ENCODE assay signal across 11 cellular contexts in genomic region chr15:41944313-41944940, GRCh38. TPM values are rescaled to one million over a fixed set of nuclear protein-coding genes. Genes with fewer than 3 reads are reported as not detected.
DNase-seq lines count a peak whose midpoint lies in the region; TF ChIP-seq lines count a peak whose summit lies in the region.
"Had no signal": no experiment of that assay in that cellular context is flagged by ENCODE, and none has a peak within 500 bp of the region (broad histone marks: within the 10 kb centered on the region; RNA-seq: fewer than 3 reads in every experiment).

No MANE protein-coding gene starts in this region.

- H3K9me3 Mint-ChIP-seq in endothelial cell (ENCODE audit: unreplicated experiment) (no peaks in the 10 kb centered on the region), mesothelial cell of epicardium (no peaks in the 10 kb centered on the region)

- H3K4me1 Mint-ChIP-seq in endothelial cell (ENCODE audit: unreplicated experiment) (peaks cover 48% of the 10 kb centered on the region), mesothelial cell of epicardium (peaks cover 56% of the 10 kb centered on the region)
- H3K4me1 Mint-ChIP-seq: B cell had no signal

- TF ChIP-seq CTCF in endothelial cell (IDR thresholded peaks at IDR 0.05; ENCODE audit: unreplicated experiment) (no peak), mesothelial cell of epicardium (IDR thresholded peaks at IDR 0.05; ENCODE audit: unreplicated experiment) (no peak)

- H3K4me3 ChIP-seq in MG63: no peak overlapping the region

- no peaks in the 10 kb centered on the region for H3K9me3 ChIP-seq in MG63

- peaks cover 63% of the 10 kb centered on the region for H3K36me3 ChIP-seq in MG63

- H3K27me3 Mint-ChIP-seq in endothelial cell (ENCODE audit: unreplicated experiment): peaks cover 14% of the 10 kb centered on the region
- H3K27me3 Mint-ChIP-seq in mesothelial cell of epicardium (ENCODE audit: low read depth): no peaks in the 10 kb centered on the region
- H3K27me3 Mint-ChIP-seq: B cell had no signal

- H3K27ac Mint-ChIP-seq in endothelial cell (ENCODE audit: unreplicated experiment): peak overlapping the region; percentile 89
- H3K27ac Mint-ChIP-seq in mesothelial cell of epicardium: peak overlapping the region; percentile 97
- H3K27ac Mint-ChIP-seq: B cell had no signal

- no peaks in the 10 kb centered on the region for H3K27me3 ChIP-seq in MG63

- H3K4me3 Mint-ChIP-seq in endothelial cell (ENCODE audit: unreplicated experiment) (peak overlapping the region; percentile 42), mesothelial cell of epicardium (peak overlapping the region; percentile 0)
- H3K4me3 Mint-ChIP-seq: B cell had no signal

- DNase-seq in A172 (ENCODE audit: low spot score) (peak; percentile 92), MG63 (peak; percentile 82), endothelial cell (ENCODE audit: low spot score) (no peak), mesothelial cell of epicardium (ENCODE audit: low spot score in 2 of 2, unreplicated experiment in 2 of 2) (peak in 1 of 2 experiments; percentile 53), NCI-H82 treated with DMSO at 0.1 percent for 48 hours (lab: John Stamatoyannopoulos, UW; ENCODE audit: unreplicated experiment) (no peak), NCI-H446 (lab: John Stamatoyannopoulos, UW) (no peak), hippocampal formation (lab: John Stamatoyannopoulos, UW) (no peak)
- DNase-seq in activated CD4-positive, alpha-beta T cell treated with anti-CD3 and anti-CD28 coated beads for 4 hours: no peak
- DNase-seq: NCI-H524 treated with DMSO at 0.1 percent for 48 hours; stimulated activated CD4-positive, alpha-beta T cell treated with anti-CD3 and anti-CD28 coated beads, Interleukin-12 subunit alpha, Interleukin-12 subunit beta, amount 100 ng/mL, for 4 hours had no signal

- H3K36me3 Mint-ChIP-seq in endothelial cell (ENCODE audit: low read depth, unreplicated experiment) (peaks cover 32% of the 10 kb centered on the region), mesothelial cell of epicardium (no peaks in the 10 kb centered on the region)

RNA-seq across cellular contexts. Expression of gene EHD4, which starts 27.9 kb away (rescaled TPM):
- total RNA-seq in A172 (2014; rRNA removed; shearing (Covaris generic)): 15.4 and 15.5 TPM in 2 replicates
- total RNA-seq in MG63 (2014; rRNA removed; shearing (Covaris generic); ENCODE audit: low replicate concordance): 10.7 and 15.9 TPM in 2 replicates
- total RNA-seq in endothelial cell (ENCODE audit: unreplicated experiment) (64.9 TPM), mesothelial cell of epicardium (14.5 to 16.1 TPM (median 15.8 TPM) in 3 replicates)

RNA-seq across cellular contexts. Expression of gene SPTBN5, which starts 50.6 kb away (rescaled TPM):
- total RNA-seq in A172 (2014; rRNA removed; shearing (Covaris generic)): 0.16 and 0.22 TPM in 2 replicates
- 2.4 and 3.4 TPM in 2 replicates for total RNA-seq in MG63 (2014; rRNA removed; shearing (Covaris generic); ENCODE audit: low replicate concordance)
- 9.4 TPM for total RNA-seq in endothelial cell (ENCODE audit: unreplicated experiment)
- 2.1 to 2.7 TPM (median 2.3 TPM) in 3 replicates for total RNA-seq in mesothelial cell of epicardium

Comparison
In these comparisons a context has a peak if more than half of its experiments do, and no peak if none do; other contexts are left out.
1. DNase-seq: peak in A172 (single experiment) and MG63 (single experiment); none in endothelial cell (single experiment), NCI-H82 treated with DMSO at 0.1 percent for 48 hours (single experiment), NCI-H446 (0 of 2), hippocampal formation (0 of 2) and activated CD4-positive, alpha-beta T cell treated with anti-CD3 and anti-CD28 coated beads for 4 hours (0 of 2).